ENCODE assay signal across 2 cellular contexts in the genomic region with DNA sequence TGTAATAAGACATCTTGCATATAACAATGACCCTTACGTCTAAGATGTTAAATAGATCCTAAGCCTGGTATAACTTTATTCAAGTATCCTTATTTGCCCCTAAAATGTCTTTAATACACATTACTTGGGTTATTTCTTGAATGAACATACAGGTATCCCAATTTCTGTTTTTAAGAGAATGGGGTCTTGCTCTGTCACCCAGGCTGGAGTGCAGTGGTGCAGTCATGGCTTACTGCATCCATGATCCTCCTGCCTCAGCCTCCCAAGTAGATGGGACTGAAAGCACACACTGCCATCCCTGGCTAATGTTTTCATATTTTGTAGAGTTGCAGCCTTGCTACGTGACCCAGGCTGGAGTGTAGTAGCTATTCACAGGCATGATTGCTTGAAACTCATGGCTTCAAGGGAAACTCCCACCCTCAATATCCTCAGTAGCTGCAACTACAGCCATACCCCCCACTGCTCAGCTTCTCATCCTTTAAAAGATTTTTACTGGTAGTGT.
A peak's percentile ranks its signal among the peaks of the same experiment; 100 is the strongest.
TF ChIP-seq lines count a peak whose summit lies in the region.

No MANE protein-coding gene starts in this region.

TF ChIP-seq in IMR-90, 13 proteins besides CTCF, POLR2A, EP300 and RAD21:
- TF ChIP-seq MAFK (IDR thresholded peaks at IDR 0.05; ENCODE audit: low read depth, low read length) (no peak), SMC3 (IDR thresholded peaks at IDR 0.05; ENCODE audit: low read depth, low read length) (no peak)
TF ChIP-seq in IMR-90: peak in this region for 0.

TF ChIP-seq in GM12878, 131 proteins besides CTCF, POLR2A, EP300 and RAD21:
- TF ChIP-seq SMAD5 (IDR thresholded peaks at IDR 0.05; ENCODE audit: low read depth) (peak; percentile 19; the same call in 1 of the 2 replicates), ETV6 (conservative IDR thresholded peaks at IDR 0.05 in 1 of 2, IDR thresholded peaks at IDR 0.05 in 1 of 2; ENCODE audit: borderline replicate concordance in 1 of 2, low read depth in 1 of 2) (no peak)
